In genomic region chr9:66740136-66740535, GRCh38 we compare ENCODE assay signal across 5 cellular contexts.
DNase-seq lines count a peak whose midpoint lies in the region; ATAC-seq lines count a peak whose summit lies in the region.
"Not testable (repeated sequence)": the region's sequence is repeated elsewhere in the genome, so short reads cannot be mapped to it uniquely, and the experiment has no call there.

No MANE protein-coding gene starts in this region.

- peak; percentile 87 for ATAC-seq in HG02610 (IDR thresholded peaks at IDR 0.05; ENCODE audit: unreplicated experiment)
- peak; percentile 73 for ATAC-seq in HG02759 (IDR thresholded peaks at IDR 0.05; ENCODE audit: unreplicated experiment)
- peak; percentile 42 for ATAC-seq in HG03159 (IDR thresholded peaks at IDR 0.05; ENCODE audit: unreplicated experiment)
- ATAC-seq in activated T-cell treated with anti-CD3 and anti-CD28 coated beads, Interleukin-2, amount 50 U/mL, for 72 hours (replicated peaks in 1 of 2), result peak; percentile 57 to 89
- peak; percentile 31 to 92 for ATAC-seq in activated naive CD4-positive, alpha-beta T cell treated with anti-CD3 and anti-CD28 coated beads, Interleukin-2, amount 50 U/mL, for 72 hours

- H3K27me3 Mint-ChIP-seq in activated T-cell treated with anti-CD3 and anti-CD28 coated beads, Interleukin-2, amount 50 U/mL, for 72 hours (ENCODE audit: low read depth), result not testable (repeated sequence)

- not testable (repeated sequence) for H3K36me3 Mint-ChIP-seq in activated T-cell treated with anti-CD3 and anti-CD28 coated beads, Interleukin-2, amount 50 U/mL, for 72 hours (ENCODE audit: insufficient read depth in 2 of 2); activated naive CD4-positive, alpha-beta T cell treated with anti-CD3 and anti-CD28 coated beads, Interleukin-2, amount 50 U/mL, for 72 hours

- DNase-seq in activated T-cell treated with anti-CD3 and anti-CD28 coated beads, Interleukin-2, amount 50 U/mL, for 72 hours; activated naive CD4-positive, alpha-beta T cell treated with anti-CD3 and anti-CD28 coated beads, Interleukin-2, amount 50 U/mL, for 72 hours (ENCODE audit: low spot score in 2 of 2): not testable (repeated sequence)

- H3K27ac Mint-ChIP-seq in activated T-cell treated with anti-CD3 and anti-CD28 coated beads, Interleukin-2, amount 50 U/mL, for 72 hours; activated naive CD4-positive, alpha-beta T cell treated with anti-CD3 and anti-CD28 coated beads, Interleukin-2, amount 50 U/mL, for 72 hours: not testable (repeated sequence)

- H3K9me3 Mint-ChIP-seq in activated T-cell treated with anti-CD3 and anti-CD28 coated beads, Interleukin-2, amount 50 U/mL, for 72 hours; activated naive CD4-positive, alpha-beta T cell treated with anti-CD3 and anti-CD28 coated beads, Interleukin-2, amount 50 U/mL, for 72 hours: not testable (repeated sequence)

- H3K4me1 Mint-ChIP-seq in activated T-cell treated with anti-CD3 and anti-CD28 coated beads, Interleukin-2, amount 50 U/mL, for 72 hours (ENCODE audit: low read depth), result not testable (repeated sequence)

- H3K4me3 Mint-ChIP-seq in activated T-cell treated with anti-CD3 and anti-CD28 coated beads, Interleukin-2, amount 50 U/mL, for 72 hours, result not testable (repeated sequence)
